Comparison of ENCODE assay signal across 8 cellular contexts in genomic region chr6:150865043-150865405, GRCh38. TPM values are rescaled to one million over a fixed set of nuclear protein-coding genes. Genes with fewer than 3 reads are reported as not detected.
DNase-seq lines count a peak whose midpoint lies in the region; ATAC-seq, FAIRE-seq and TF ChIP-seq lines count a peak whose summit lies in the region.

No MANE protein-coding gene starts in this region.

- H3K4me1 Mint-ChIP-seq in endodermal cell: peaks cover 17% of the 10 kb centered on the region

- H3K9me3 ChIP-seq in PC-3 (ENCODE audit: low read length): no peaks in the 10 kb centered on the region
- no peaks in the 10 kb centered on the region for H3K9me3 ChIP-seq in endodermal cell (ENCODE audit: control insufficient read depth, low read length)
- no peaks in the 10 kb centered on the region for H3K9me3 ChIP-seq in pancreas

- H3K4me3 Mint-ChIP-seq in endodermal cell: peak overlapping the region; percentile 83

- intact Hi-C loops in PC-3 (cut with micrococcal nuclease) (no loop called here), pancreas (cut with DNase I) (no loop called here)

- H3K36me3 ChIP-seq in PC-3 (ENCODE audit: low read depth, low read length) (no peaks in the 10 kb centered on the region), endodermal cell (ENCODE audit: control insufficient read depth, insufficient read depth, low read length) (peaks cover 4% of the 10 kb centered on the region), pancreas (no peaks in the 10 kb centered on the region)

- H4K20me1 ChIP-seq in PC-3 (ENCODE audit: low read length): no peaks in the 10 kb centered on the region

- POLR2A ChIA-PET in PC-3 (lab: Charles Lee; ENCODE audit: unreplicated experiment) (interaction anchor here (0.5 to 1.9 kb wide), 3 partner anchors 17 to 38 kb away, joined by 6 to 15 read pairs (median 10); no protein-coding TSS in a partner anchor), GM10248 (lab: Yijun Ruan, JAX) (interaction anchor here (1.3 kb wide), 1 partner anchor 20 kb away, joined by 4 read pairs; no protein-coding TSS in a partner anchor)

- H3K27ac ChIP-seq in PC-3 (ENCODE audit: low read length): peak overlapping the region; percentile 40; the same call in 1 of the 2 replicates
- no peak overlapping the region for H3K27ac ChIP-seq in endodermal cell (ENCODE audit: low read depth, low read length)
- peak overlapping the region; percentile 48 to 90 (median 80) for H3K27ac ChIP-seq in pancreas

- TSS peak; percentile 96 for BruUV-seq in PC-3 (replicated peaks; lab: Mats Ljungman, UMichigan)

- peak; percentile 22 for DNase-seq in EH (ENCODE audit: low read depth)
- DNase-seq in PC-3: no peak
- no peak for DNase-seq in endodermal cell
- no peak for DNase-seq in pancreas
- DNase-seq in midbrain (lab: John Stamatoyannopoulos, UW): no peak
- no peak for DNase-seq in GM10248 (ENCODE audit: extremely low spot score)

- H3K27me3 ChIP-seq in PC-3 (ENCODE audit: low read length) (no peaks in the 10 kb centered on the region), endodermal cell (ENCODE audit: control insufficient read depth, insufficient read depth, low read length, poor library complexity, severe bottlenecking) (no peaks in the 10 kb centered on the region), pancreas (no peaks in the 10 kb centered on the region)

- H3F3A ChIP-seq in PC-3 (ENCODE audit: low read length, unreplicated experiment): no peaks in the 10 kb centered on the region

- peak overlapping the region; percentile 92 for H3K27ac Mint-ChIP-seq in endodermal cell

- CTCF ChIA-PET in PC-3 (lab: Charles Lee) (interaction anchor here (1.3 kb wide), 1 partner anchor 27 kb away, joined by 5 read pairs; no protein-coding TSS in a partner anchor), GM10248 (lab: Yijun Ruan, JAX) (interaction anchor here (0.6 to 8.1 kb wide), 14 partner anchors 9 to 459 kb away, joined by 3 to 66 read pairs (median 5); no protein-coding TSS in a partner anchor)

- no peak for FAIRE-seq in pancreas (lab: Jason Lieb, UNC)

- peak overlapping the region; percentile 87 for H3K4me3 ChIP-seq in PC-3 (ENCODE audit: low read length)
- peak overlapping the region; percentile 83 for H3K4me3 ChIP-seq in endodermal cell (ENCODE audit: low read length)
- H3K4me3 ChIP-seq in pancreas: peak overlapping the region; percentile 81 to 95 (median 86)

- H3K4me2 ChIP-seq in PC-3 (ENCODE audit: low read length): peak overlapping the region; percentile 98

- no peaks in the 10 kb centered on the region for H3K9me3 Mint-ChIP-seq in endodermal cell

- H3K9me2 ChIP-seq in PC-3 (replicated peaks; ENCODE audit: low read length): no peaks in the 10 kb centered on the region

- peak overlapping the region; percentile 87 for H2AFZ ChIP-seq in PC-3 (ENCODE audit: low read length)

- peak overlapping the region; percentile 85 for H3K9ac ChIP-seq in PC-3 (ENCODE audit: low read length)
- peak overlapping the region; percentile 70 for H3K9ac ChIP-seq in endodermal cell (ENCODE audit: extremely low read depth, low read length, poor library complexity, severe bottlenecking)

- 15 to 25% methylated on average over 2 to 5 of the region's 5 CpGs for WGBS in endodermal cell (ENCODE audit: insufficient coverage in 1 of 2, insufficient read length in 1 of 2), 2 experiments
- whole genome bisulfite sequencing in pancreas, 2 donors: 10 to 13% methylated on average over 5 of the region's 5 CpGs

- H3K36me3 Mint-ChIP-seq in endodermal cell (ENCODE audit: low read depth): peaks cover 6% of the 10 kb centered on the region

- ATAC-seq in PC-3 (no peak), pancreas (no peak), GM19463 (IDR thresholded peaks at IDR 0.05; ENCODE audit: unreplicated experiment) (no peak), GM18867 (IDR thresholded peaks at IDR 0.05; ENCODE audit: unreplicated experiment) (no peak)

- peaks cover 37% of the 10 kb centered on the region for H3K79me2 ChIP-seq in PC-3 (ENCODE audit: low read length)

- TF ChIP-seq CTCF in PC-3 (conservative IDR thresholded peaks at IDR 0.05; ENCODE audit: low read depth, low read length) (no peak), endodermal cell (conservative IDR thresholded peaks at IDR 0.05) (no peak), pancreas (IDR thresholded peaks at IDR 0.05) (no peak), GM10248 (IDR thresholded peaks at IDR 0.05; ENCODE audit: control extremely low read depth, extremely low read depth, low read depth, missing control alignments) (no peak)

- peaks cover 6% of the 10 kb centered on the region for H3K4me1 ChIP-seq in PC-3 (ENCODE audit: insufficient read depth, low read length)
- no peaks in the 10 kb centered on the region for H3K4me1 ChIP-seq in endodermal cell (ENCODE audit: control insufficient read depth, insufficient read depth, low read length)
- peaks cover 0 to 4% (median 0%) of the 10 kb centered on the region in 3 donors for H3K4me1 ChIP-seq in pancreas

- no peaks in the 10 kb centered on the region for H3K27me3 Mint-ChIP-seq in endodermal cell (ENCODE audit: insufficient read depth)

RNA-seq across cellular contexts. Expression of gene MTHFD1L, which starts 0.5 kb away (rescaled TPM):
- 11.9 and 17.5 TPM in 2 replicates for total RNA-seq in PC-3 (2014; rRNA removed)
- 10 to 100 TPM; 70.2 to 72.6 TPM for total RNA-seq in endodermal cell
- polyA plus RNA-seq in endodermal cell (2013, experiment 1 of 2): 47.8 TPM
- polyA plus RNA-seq in endodermal cell (2013, experiment 2 of 2): 37.2 TPM
- total RNA-seq in pancreas: 10 to 100 TPM in 3 of 6 donors, 1 to 10 TPM in 3; 7.4 to 26.5 (median 11.4) TPM
- polyA plus RNA-seq in pancreas: 1 to 10 TPM; 3.2 to 3.6 TPM
